9 cellular contexts compared by ENCODE assay signal in genomic region chrX:69028006-69028760, GRCh38.
DNase-seq lines count a peak whose midpoint lies in the region; ATAC-seq, FAIRE-seq and TF ChIP-seq lines count a peak whose summit lies in the region.
"Had no signal": no experiment of that assay in that cellular context is flagged by ENCODE, and none has a peak within 500 bp of the region (broad histone marks: within the 10 kb centered on the region; RNA-seq: fewer than 3 reads in every experiment).

No MANE protein-coding gene starts in this region.

- H3K27me3 Mint-ChIP-seq in neural progenitor cell (ENCODE audit: insufficient read depth, low read depth), result no peaks in the 10 kb centered on the region
- H3K27me3 Mint-ChIP-seq: activated naive CD8-positive, alpha-beta T cell had no signal

- no peak for DNase-seq in kidney
- DNase-seq in foreskin fibroblast, result no peak
- DNase-seq in neural progenitor cell (ENCODE audit: low spot score), result no peak
- DNase-seq in posterior cingulate gyrus, result no peak
- no peak for DNase-seq in inferior parietal cortex (ENCODE audit: extremely low spot score)

- no peak for FAIRE-seq in kidney (lab: Jason Lieb, UNC)

- no peaks in the 10 kb centered on the region for H4K20me1 ChIP-seq in neural progenitor cell (ENCODE audit: low read depth)

- H3K4me3 ChIP-seq in kidney (ENCODE audit: low read length in 2 of 2) (no peak overlapping the region), foreskin fibroblast (ENCODE audit: low read depth in 1 of 2, low read length in 2 of 2) (no peak overlapping the region), neural progenitor cell (no peak overlapping the region)

- no peak overlapping the region for H3K9ac ChIP-seq in kidney (ENCODE audit: low read length in 2 of 2)
- no peak overlapping the region for H3K9ac ChIP-seq in neural progenitor cell

- H3K9me3 ChIP-seq in kidney (ENCODE audit: control insufficient read depth in 1 of 2, low read length in 2 of 2), result no peaks in the 10 kb centered on the region
- H3K9me3 ChIP-seq in neural progenitor cell (ENCODE audit: low read depth), result no peaks in the 10 kb centered on the region

- peaks cover 16% of the 10 kb centered on the region for H3K4me1 Mint-ChIP-seq in neural progenitor cell

- peaks cover 3% of the 10 kb centered on the region for H3K9me3 Mint-ChIP-seq in neural progenitor cell

- H3K27ac Mint-ChIP-seq in neural progenitor cell, result no peak overlapping the region
- H3K27ac Mint-ChIP-seq: activated naive CD8-positive, alpha-beta T cell had no signal

- no peak overlapping the region for H3K4me3 Mint-ChIP-seq in neural progenitor cell
- H3K4me3 Mint-ChIP-seq: activated naive CD8-positive, alpha-beta T cell had no signal

- H3K79me2 ChIP-seq in neural progenitor cell (ENCODE audit: low read depth), result no peaks in the 10 kb centered on the region

- H3K27ac ChIP-seq in kidney (ENCODE audit: low read depth in 2 of 2, low read length in 2 of 2) (peak overlapping the region; percentile 55 to 60), neural progenitor cell (no peak overlapping the region)

- ATAC-seq in GM18508 (IDR thresholded peaks at IDR 0.05; ENCODE audit: insufficient read depth, unreplicated experiment) (peak; percentile 82), GM21619 (IDR thresholded peaks at IDR 0.05; ENCODE audit: unreplicated experiment) (peak; percentile 90), HG03565 (IDR thresholded peaks at IDR 0.05; ENCODE audit: unreplicated experiment) (peak; percentile 88)

- H3K36me3 ChIP-seq in kidney (ENCODE audit: control insufficient read depth in 1 of 2, insufficient read depth in 2 of 2, low read length in 2 of 2) (no peaks in the 10 kb centered on the region), neural progenitor cell (no peaks in the 10 kb centered on the region)

- H3K4me1 ChIP-seq in kidney (ENCODE audit: control insufficient read depth in 1 of 2, insufficient read depth in 1 of 2, low read depth in 1 of 2, low read length in 2 of 2) (peaks cover 0 to 11% of the 10 kb centered on the region in 2 donors), neural progenitor cell (peaks cover 6% of the 10 kb centered on the region)

- no peaks in the 10 kb centered on the region for H3K27me3 ChIP-seq in neural progenitor cell

- H3F3A ChIP-seq in neural progenitor cell (ENCODE audit: low read depth), result no peaks in the 10 kb centered on the region

- TF ChIP-seq CTCF in kidney (IDR thresholded peaks at IDR 0.05; ENCODE audit: borderline replicate concordance, extremely low read depth, insufficient read depth) (no peak), foreskin fibroblast (IDR thresholded peaks at IDR 0.05; ENCODE audit: low read depth, low read length) (no peak), neural progenitor cell (IDR thresholded peaks at IDR 0.05) (no peak)

- H3K4me2 ChIP-seq in neural progenitor cell, result no peak overlapping the region

- H3K36me3 Mint-ChIP-seq in neural progenitor cell, result no peaks in the 10 kb centered on the region
- H3K36me3 Mint-ChIP-seq: activated naive CD8-positive, alpha-beta T cell had no signal

- H2AFZ ChIP-seq in neural progenitor cell (replicated peaks), result no peak overlapping the region

- intact Hi-C loops in kidney (cut with DNase I), result no loop called here
- intact Hi-C loops in posterior cingulate gyrus (cut with DNase I), result no loop called here
